Comparison of ENCODE assay signal across 8 cellular contexts in the genomic region with DNA sequence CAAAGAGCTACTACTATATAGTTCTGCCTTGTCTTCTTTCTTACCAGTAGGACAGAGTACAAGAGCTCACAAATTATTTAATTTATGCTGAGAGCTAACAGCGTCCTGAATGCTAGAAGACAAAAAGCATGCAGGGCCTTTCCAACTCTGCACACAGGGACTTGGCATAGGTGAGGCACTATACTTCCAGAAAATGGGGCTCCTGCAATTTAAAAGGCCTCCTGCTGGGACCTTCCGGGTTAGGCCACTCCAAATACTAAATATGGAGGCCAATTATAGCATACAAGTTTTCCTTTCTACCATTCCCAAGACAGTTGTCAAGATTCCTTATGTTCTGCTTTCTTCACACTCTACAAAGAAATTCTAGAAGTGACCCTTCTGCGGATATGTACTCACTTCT. TPM values are rescaled to one million over a fixed set of nuclear protein-coding genes. Genes with fewer than 3 reads are reported as not detected.
DNase-seq lines count a peak whose midpoint lies in the region; ATAC-seq and TF ChIP-seq lines count a peak whose summit lies in the region.

No MANE protein-coding gene starts in this region.

- peak overlapping the region; percentile 98 for H3K4me3 ChIP-seq in A673 (ENCODE audit: low read depth, low read length, poor library complexity, severe bottlenecking)
- H3K4me3 ChIP-seq in mucosa of stomach (ENCODE audit: low read length), result no peak overlapping the region

- no peaks in the 10 kb centered on the region for H3K27me3 ChIP-seq in A673 (replicated peaks; ENCODE audit: insufficient read depth, low read depth, low read length, poor library complexity)
- H3K27me3 ChIP-seq in mucosa of stomach (ENCODE audit: control insufficient read depth, insufficient read depth, low read length), result no peaks in the 10 kb centered on the region

- POLR2A ChIA-PET in A673 (lab: Charles Lee; ENCODE audit: low non-redundant PET), result no interaction called here

- peak overlapping the region; percentile 86 for H3K4me3 Mint-ChIP-seq in central memory CD8-positive, alpha-beta T cell

- no peak for TF ChIP-seq CTCF in A673 (conservative IDR thresholded peaks at IDR 0.05; ENCODE audit: low read depth, low read length)
- no peak for TF ChIP-seq CTCF in GM13976 (IDR thresholded peaks at IDR 0.05; ENCODE audit: borderline replicate concordance, control extremely low read depth, extremely low read depth, insufficient read depth, missing control alignments)

- peak overlapping the region; percentile 87 for H3K27ac Mint-ChIP-seq in central memory CD8-positive, alpha-beta T cell (ENCODE audit: low read depth)

- ATAC-seq in central memory CD8-positive, alpha-beta T cell (replicated peaks; ENCODE audit: extremely low read depth, poor library complexity, severe bottlenecking), result no peak
- ATAC-seq in GM19023 (IDR thresholded peaks at IDR 0.05; ENCODE audit: unreplicated experiment), result no peak
- ATAC-seq in HG03039 (IDR thresholded peaks at IDR 0.05; ENCODE audit: unreplicated experiment), result no peak

- intact Hi-C loops in A673 (cut with micrococcal nuclease; ENCODE audit: unreplicated experiment), result no loop called here

- no peaks in the 10 kb centered on the region for H3K9me3 Mint-ChIP-seq in central memory CD8-positive, alpha-beta T cell

- H3K9ac ChIP-seq in mucosa of stomach (ENCODE audit: low read length), result peak overlapping the region; percentile 94

- peak overlapping the region; percentile 94 for H3K27ac ChIP-seq in A673 (ENCODE audit: low read depth, low read length, poor library complexity, severe bottlenecking)

- DNase-seq in A673 (ENCODE audit: low spot score) (peak; percentile 77), GM13976 (ENCODE audit: low spot score) (peak; percentile 19), NCI-H69 (lab: John Stamatoyannopoulos, UW) (peak; percentile 74)
- DNase-seq in central memory CD8-positive, alpha-beta T cell (ENCODE audit: low spot score in 2 of 2), result no peak
- DNase-seq in stimulated activated naive CD4-positive, alpha-beta T cell (lab: John Stamatoyannopoulos, UW), result no peak

- peaks cover 26% of the 10 kb centered on the region for H3K27me3 Mint-ChIP-seq in central memory CD8-positive, alpha-beta T cell

- in situ Hi-C loops in GM13976 (cut with MboI; ENCODE audit: low sequenced_read_pairs, unreplicated experiment), result no loop called here

- H3K36me3 Mint-ChIP-seq in central memory CD8-positive, alpha-beta T cell (ENCODE audit: insufficient read depth), result peaks cover 20% of the 10 kb centered on the region

- BruUV-seq in A673 (replicated peaks; lab: Mats Ljungman, UMichigan), result no TSS peak

- CTCF ChIA-PET in A673 (lab: Charles Lee), result interaction anchor here (2.1 kb wide), 1 partner anchor 18 kb away, joined by 7 read pairs; a partner anchor contains a TSS

- H3K9me3 ChIP-seq in A673 (ENCODE audit: low read depth, low read length, poor library complexity, severe bottlenecking) (no peaks in the 10 kb centered on the region), mucosa of stomach (ENCODE audit: control insufficient read depth, low read length) (no peaks in the 10 kb centered on the region)

- H3K36me3 ChIP-seq in A673 (ENCODE audit: insufficient read depth, low read length, poor library complexity, severe bottlenecking), result peaks cover 25% of the 10 kb centered on the region
- H3K36me3 ChIP-seq in mucosa of stomach (ENCODE audit: control insufficient read depth, insufficient read depth, low read length), result no peaks in the 10 kb centered on the region

- H3K4me1 Mint-ChIP-seq in central memory CD8-positive, alpha-beta T cell, result peaks cover 40% of the 10 kb centered on the region

- H3K4me1 ChIP-seq in A673 (ENCODE audit: insufficient read depth, low read length, poor library complexity, severe bottlenecking) (peaks cover 29% of the 10 kb centered on the region), mucosa of stomach (ENCODE audit: control insufficient read depth, insufficient read depth, low read length) (peaks cover 13% of the 10 kb centered on the region)

RNA-seq across cellular contexts. Expression of a gene that starts 0.9 kb away (rescaled TPM):
- total RNA-seq in A673 (2021), result 92.3 and 102 TPM in 2 replicates

RNA-seq across cellular contexts. Expression of a gene that starts 18.2 kb away (rescaled TPM):
- total RNA-seq in A673 (2021), result 42.6 and 44.0 TPM in 2 replicates

Comparison
In these comparisons a context has a peak if more than half of its experiments do, and no peak if none do; other contexts are left out.
1. DNase-seq: peak in A673 (single experiment), GM13976 (single experiment) and NCI-H69 (single experiment); none in central memory CD8-positive, alpha-beta T cell (0 of 2) and stimulated activated naive CD4-positive, alpha-beta T cell (0 of 6).